8 cellular contexts compared by ENCODE assay signal in genomic region chr12:104064842-104065441, GRCh38. TPM values are rescaled to one million over a fixed set of nuclear protein-coding genes. Genes with fewer than 3 reads are reported as not detected.
DNase-seq lines count a peak whose midpoint lies in the region; ATAC-seq, FAIRE-seq and TF ChIP-seq lines count a peak whose summit lies in the region.

No MANE protein-coding gene starts in this region.

- intact Hi-C loops in IMR-90 (cut with micrococcal nuclease) (loop anchor here (2.0 to 5.0 kb wide), 4 partner anchors 44 to 222 kb away; partner anchors contain the start of gene TDG), GM12878 (cut with micrococcal nuclease; ENCODE audit: unreplicated experiment) (loop anchor here (10.0 kb wide), 1 partner anchor 220 kb away; no protein-coding TSS in a partner anchor)

- peak overlapping the region; percentile 91 for H3K4me3 ChIP-seq in AG04449 (ENCODE audit: low read depth, low read length)
- peak overlapping the region; percentile 89 for H3K4me3 ChIP-seq in IMR-90 (ENCODE audit: insufficient read depth, low read depth, low read length)
- H3K4me3 ChIP-seq in GM12878: peak overlapping the region; percentile 88

- H2BK20ac ChIP-seq in IMR-90 (ENCODE audit: low read depth, low read length): no peak overlapping the region

- H3K36me3 ChIP-seq in IMR-90 (ENCODE audit: control insufficient read depth, insufficient read depth, low read length) (peaks cover 7% of the 10 kb centered on the region), GM12878 (ENCODE audit: control insufficient read depth in 2 of 2, insufficient read depth in 2 of 2, low read length in 1 of 2) (no peaks in the 10 kb centered on the region)

- POLR2A ChIA-PET in AG04449 (lab: Yijun Ruan, JAX): interaction anchor here (0.5 to 1.9 kb wide), 5 partner anchors 15 to 1283 kb away, joined by 3 to 10 read pairs (median 5); partner anchors contain the start of genes GLT8D2 and TDG
- POLR2A ChIA-PET in IMR-90 (lab: Charles Lee; ENCODE audit: unreplicated experiment): interaction anchor here (0.6 kb wide), 1 partner anchor 99 kb away, joined by 3 read pairs; the partner anchor contains the start of gene TDG
- POLR2A ChIA-PET in GM12878 (lab: Charles Lee): interaction anchor here (0.6 to 1.6 kb wide), 4 partner anchors 28 to 73 kb away, joined by 3 to 6 read pairs (median 4); partner anchors contain the start of gene NFYB

- H3K27ac ChIP-seq in IMR-90 (ENCODE audit: insufficient read depth, low read length) (peak overlapping the region; percentile 98), GM12878 (ENCODE audit: control insufficient read depth, insufficient read depth) (peak overlapping the region; percentile 81)

- H2BK5ac ChIP-seq in IMR-90 (ENCODE audit: low read depth, low read length, poor library complexity, severe bottlenecking): peak overlapping the region; percentile 97

- peaks cover 27 to 50% of the 10 kb centered on the region in 2 experiments for H3K79me1 ChIP-seq in IMR-90 (ENCODE audit: low read depth in 1 of 2, low read length in 2 of 2)

- 0 out of 2 replicates have a peak overlapping the region, but pooled peaks have one; percentile 10 for H3K18ac ChIP-seq in IMR-90 (ENCODE audit: low read depth, low read length)

- DNase-seq in AG04449 (ENCODE audit: low read depth, low spot score) (no peak), IMR-90 (no peak), GM12878 (ENCODE audit: low read depth, low spot score) (no peak), immature natural killer cell (peak in 1 of 3 donors; percentile 7), NCI-H128 (lab: John Stamatoyannopoulos, UW; ENCODE audit: unreplicated experiment) (no peak)
- DNase-seq in stimulated activated naive CD8-positive, alpha-beta T cell treated with anti-CD3 and anti-CD28 coated beads, Interleukin-15, amount 100 ng/mL, for 72 hours: peak in 1 of 2 donors; percentile 3

- BruUV-seq in IMR-90 (replicated peaks; lab: Mats Ljungman, UMichigan) (no TSS peak), GM12878 (replicated peaks; lab: Mats Ljungman, UMichigan) (no TSS peak)

- H4K20me1 ChIP-seq in IMR-90 (ENCODE audit: insufficient read depth, low read length) (no peaks in the 10 kb centered on the region; the same call in 1 of the 2 replicates), GM12878 (ENCODE audit: control insufficient read depth, insufficient read depth) (no peaks in the 10 kb centered on the region)

- H3K27me3 Mint-ChIP-seq in immature natural killer cell (ENCODE audit: low read depth in 3 of 3): peaks cover 5 to 9% (median 6%) of the 10 kb centered on the region in 3 donors
- peaks cover 20% of the 10 kb centered on the region for H3K27me3 Mint-ChIP-seq in stimulated activated naive CD8-positive, alpha-beta T cell treated with anti-CD3 and anti-CD28 coated beads, Interleukin-15, amount 100 ng/mL, for 72 hours

- peak overlapping the region; percentile 57 to 70; a peak in 2 of 4 replicates for H4K8ac ChIP-seq in IMR-90 (ENCODE audit: low read depth in 2 of 2, low read length in 2 of 2)

- H3K56ac ChIP-seq in IMR-90 (ENCODE audit: extremely low read depth, insufficient read depth, low read length): peak overlapping the region; percentile 84; the same call in 1 of the 2 replicates

- H3K9me1 ChIP-seq in IMR-90 (ENCODE audit: insufficient read depth, low read length): peaks cover 5% of the 10 kb centered on the region

- dilution Hi-C loops in IMR-90 (cut with HindIII; ENCODE audit: low sequenced_read_pairs, unreplicated experiment): no loop called here

- CTCF ChIA-PET in AG04449 (lab: Yijun Ruan, JAX): interaction anchor here (1.1 to 5.2 kb wide), 2 partner anchors 44 to 181 kb away, joined by 3 to 33 read pairs; no protein-coding TSS in a partner anchor
- CTCF ChIA-PET in IMR-90 (lab: Yijun Ruan, JAX): interaction anchor here (1.6 kb wide), 1 partner anchor 44 kb away, joined by 5 read pairs; no protein-coding TSS in a partner anchor
- CTCF ChIA-PET in GM12878 (lab: Yijun Ruan, JAX): interaction anchor here (1.4 to 9.3 kb wide), 2 partner anchors 10 to 44 kb away, joined by 5 to 75 read pairs; no protein-coding TSS in a partner anchor

- H3K4me1 Mint-ChIP-seq in immature natural killer cell: peaks cover 19 to 35% of the 10 kb centered on the region in 2 donors
- peaks cover 20% of the 10 kb centered on the region for H3K4me1 Mint-ChIP-seq in stimulated activated naive CD8-positive, alpha-beta T cell treated with anti-CD3 and anti-CD28 coated beads, Interleukin-15, amount 100 ng/mL, for 72 hours

- no peak for FAIRE-seq in GM12878 (lab: Jason Lieb, UNC)

- peaks cover 2% of the 10 kb centered on the region for H3K4me1 ChIP-seq in IMR-90 (ENCODE audit: control insufficient read depth, insufficient read depth, low read length)
- H3K4me1 ChIP-seq in GM12878 (ENCODE audit: control insufficient read depth, insufficient read depth, low read length): no peaks in the 10 kb centered on the region

- WGBS in IMR-90 (ENCODE audit: extremely low coverage in 2 of 2, insufficient read length in 1 of 2), 2 experiments: 3% methylated on average over 29 of the region's 41 CpGs; no CpG with 5 or more reads in 1 of the 2 experiments
- WGBS in GM12878 (ENCODE audit: insufficient coverage, insufficient replicate concordance, low lambda C conversion rate, missing lambda C conversion rate): under 1% methylated on average over 40 of the region's 41 CpGs

- H3K14ac ChIP-seq in IMR-90 (replicated peaks; ENCODE audit: low read depth, low read length): peak overlapping the region; percentile 93

- H3K79me2 ChIP-seq in GM12878 (ENCODE audit: control insufficient read depth, insufficient read depth, low read length): peaks cover 17% of the 10 kb centered on the region

- in situ Hi-C loops in IMR-90 (cut with MboI; ENCODE audit: low sequenced_read_pairs): no loop called here
- in situ Hi-C loops in GM12878 (cut with MboI): no loop called here

- TF ChIP-seq POLR2A in IMR-90 (IDR thresholded peaks at IDR 0.05; ENCODE audit: low read depth, low read length) (no peak), GM12878 (IDR thresholded peaks at IDR 0.05; ENCODE audit: low read depth, low read length) (no peak)

- RAD21 ChIA-PET in GM12878 (lab: Charles Lee; ENCODE audit: unreplicated experiment): interaction anchor here (0.8 to 2.4 kb wide), 6 partner anchors 19 to 223 kb away, joined by 3 to 11 read pairs (median 7); partner anchors contain the start of gene HSP90B1

- H3K27me3 ChIP-seq in IMR-90 (ENCODE audit: control insufficient read depth, insufficient read depth, low read length) (no peaks in the 10 kb centered on the region), GM12878 (replicated peaks in 1 of 2; ENCODE audit: control insufficient read depth in 2 of 2, insufficient read depth in 2 of 2, low read length in 1 of 2) (no peaks in the 10 kb centered on the region; a peak in 1 of 4 replicates)

- peaks cover 0 to 11% (median 3%) of the 10 kb centered on the region in 3 donors for H3K36me3 Mint-ChIP-seq in immature natural killer cell

- SMC1A ChIA-PET in GM12878 (lab: Charles Lee; ENCODE audit: uncharacterized antibody, unreplicated experiment): interaction anchor here (1.2 to 2.1 kb wide), 7 partner anchors 20 to 138 kb away, joined by 3 to 7 read pairs (median 5); partner anchors contain the start of genes NFYB and TDG

- TF ChIP-seq EP300 in GM12878 (IDR thresholded peaks at IDR 0.05; ENCODE audit: borderline replicate concordance in 1 of 2, control insufficient read depth in 1 of 2, low read depth in 2 of 2, low read length in 2 of 2): no peak

- peak overlapping the region; percentile 46; the same call in 1 of the 2 replicates for H4K5ac ChIP-seq in IMR-90 (ENCODE audit: low read depth, low read length)

- H4K91ac ChIP-seq in IMR-90 (ENCODE audit: insufficient read depth, low read depth, low read length): peak overlapping the region; percentile 57; the same call in 1 of the 2 replicates

- 0 out of 3 replicates have a peak overlapping the region, but pooled peaks have one; percentile 39 for H2BK15ac ChIP-seq in IMR-90 (ENCODE audit: low read depth, low read length)

- peak overlapping the region; percentile 73; the same call in 1 of the 2 replicates for H2AK5ac ChIP-seq in IMR-90 (ENCODE audit: low read depth, low read length)

- H3K9me3 Mint-ChIP-seq in immature natural killer cell: no peaks in the 10 kb centered on the region
- no peaks in the 10 kb centered on the region for H3K9me3 Mint-ChIP-seq in stimulated activated naive CD8-positive, alpha-beta T cell treated with anti-CD3 and anti-CD28 coated beads, Interleukin-15, amount 100 ng/mL, for 72 hours

- peak overlapping the region; percentile 91 for H3K23ac ChIP-seq in IMR-90 (ENCODE audit: low read depth, low read length)

- peak overlapping the region; percentile 60 for H2BK120ac ChIP-seq in IMR-90 (ENCODE audit: low read depth, low read length)

- H3K9me3 ChIP-seq in IMR-90 (ENCODE audit: control insufficient read depth, insufficient read depth, low read length): no peaks in the 10 kb centered on the region
- H3K9me3 ChIP-seq in GM12878 (replicated peaks; ENCODE audit: control insufficient read depth, insufficient read depth, low read length): no peaks in the 10 kb centered on the region

- peak; percentile 25 for ATAC-seq in GM18867 (IDR thresholded peaks at IDR 0.05; ENCODE audit: unreplicated experiment)
- no peak for ATAC-seq in IMR-90 (ENCODE audit: low read depth)
- ATAC-seq in GM12878: peak; percentile 27
- no peak for ATAC-seq in stimulated activated naive CD8-positive, alpha-beta T cell treated with anti-CD3 and anti-CD28 coated beads, Interleukin-15, amount 100 ng/mL, for 72 hours
- no peak for ATAC-seq in GM21576 (IDR thresholded peaks at IDR 0.05; ENCODE audit: unreplicated experiment)

- peak overlapping the region; percentile 100 for H2AFZ ChIP-seq in IMR-90 (replicated peaks; ENCODE audit: low read length, poor library complexity)
- H2AFZ ChIP-seq in GM12878 (ENCODE audit: control insufficient read depth, low read depth, low read length): peak overlapping the region; percentile 89

- H3K4me2 ChIP-seq in IMR-90 (ENCODE audit: low read depth, low read length) (peak overlapping the region; percentile 94), GM12878 (ENCODE audit: control insufficient read depth, insufficient read depth) (peak overlapping the region; percentile 99)

- TF ChIP-seq RAD21 in IMR-90 (IDR thresholded peaks at IDR 0.05; ENCODE audit: low read length): no peak
- no peak for TF ChIP-seq RAD21 in GM12878 (IDR thresholded peaks at IDR 0.05; ENCODE audit: insufficient read depth, low read depth, low read length)

- peak overlapping the region; percentile 94 for H2AK9ac ChIP-seq in IMR-90 (replicated peaks; ENCODE audit: low read depth, low read length, poor library complexity)

- peak overlapping the region; percentile 89 for H3K9ac ChIP-seq in IMR-90 (ENCODE audit: low read depth, low read length)
- H3K9ac ChIP-seq in GM12878 (ENCODE audit: control insufficient read depth, insufficient read depth, low read length): peak overlapping the region; percentile 82

- H3K4me3 Mint-ChIP-seq in immature natural killer cell: peak overlapping the region; percentile 84 to 96 (median 92)
- H3K4me3 Mint-ChIP-seq in stimulated activated naive CD8-positive, alpha-beta T cell treated with anti-CD3 and anti-CD28 coated beads, Interleukin-15, amount 100 ng/mL, for 72 hours: peak overlapping the region; percentile 98 to 99

- H3K27ac Mint-ChIP-seq in immature natural killer cell: peak overlapping the region; percentile 76 to 93 (median 88)
- H3K27ac Mint-ChIP-seq in stimulated activated naive CD8-positive, alpha-beta T cell treated with anti-CD3 and anti-CD28 coated beads, Interleukin-15, amount 100 ng/mL, for 72 hours: peak overlapping the region; percentile 84 to 93

- H3K4ac ChIP-seq in IMR-90 (ENCODE audit: low read depth, low read length): peak overlapping the region; percentile 88

- TF ChIP-seq CTCF in AG04449 (IDR thresholded peaks at IDR 0.05; ENCODE audit: insufficient read depth, low read length, missing control alignments) (no peak), IMR-90 (conservative IDR thresholded peaks at IDR 0.05; ENCODE audit: low read depth, low read length) (no peak), GM12878 (IDR thresholded peaks at IDR 0.05 in 2 of 3, conservative IDR thresholded peaks at IDR 0.05 in 1 of 3; ENCODE audit: control insufficient read depth in 2 of 3, extremely low read depth in 1 of 3, insufficient read depth in 1 of 3, low read depth in 3 of 3, low read length in 3 of 3) (no peak)

RNA-seq across cellular contexts. Expression of gene HCFC2, which starts 0.6 kb away (rescaled TPM):
- total RNA-seq in IMR-90 (2012; rRNA removed): 33.3 and 34.2 TPM in 2 replicates
- polyA plus RNA-seq in IMR-90 (2012; rRNA removed): 10.7 and 12.0 TPM in 2 replicates
- polyA plus RNA-seq in IMR-90 (2012; cell fraction: cytosol; rRNA removed): 2.1 and 2.8 TPM in 2 replicates
- polyA plus RNA-seq in IMR-90 (2012; cell fraction: nucleus; rRNA removed; ENCODE audit: low replicate concordance): 3.9 and 35.5 TPM in 2 replicates
- total RNA-seq in GM12878 (2013; cell fraction: nucleolus; rRNA removed): 33.6 and 38.9 TPM in 2 replicates
- 8.9 and 9.0 TPM in 2 replicates for total RNA-seq in GM12878 (2014; rRNA removed)
- 9.5 TPM in 2 replicates for total RNA-seq in GM12878 (2014; rRNA removed; fragmentation: Illumina TruSeq; extraction: Trizol)
- total RNA-seq in GM12878 (2021): 9.2 and 9.4 TPM in 2 replicates
- 3.9 TPM for polyA plus RNA-seq in GM12878 (2011; ENCODE audit: low read depth)
- 14.2 and 19.1 TPM in 2 replicates for polyA plus RNA-seq in GM12878 (2011; rRNA removed)
- polyA plus RNA-seq in GM12878 (2011; cell fraction: cytosol; rRNA removed): 6.0 and 6.7 TPM in 2 replicates
- polyA plus RNA-seq in GM12878 (2011; cell fraction: nucleus; rRNA removed): 10.9 and 13.0 TPM in 2 replicates
- polyA plus RNA-seq in GM12878 (2012): 4.2 and 6.0 TPM in 2 replicates
- 7.6 and 8.6 TPM in 2 replicates for polyA plus RNA-seq in GM12878 (2014; fragmentation: Illumina TruSeq; extraction: Trizol)
- polyA plus RNA-seq in GM12878 (2014; fragmentation: Nextera tagmentation; extraction: Ambion mirVana): 1 to 10 TPM; 1.8 to 3.8 TPM
- 5.7 and 9.1 TPM in 2 replicates for polyA plus RNA-seq in GM12878 (2014; rRNA removed)
- 10 to 100 TPM; 11.8 to 13.1 TPM for polyA plus RNA-seq in GM12878 (2016; fragmentation: Nextera tagmentation; extraction: Ambion mirVana)
- polyA minus RNA-seq in GM12878 (2011; rRNA and poly(A)+ RNA removed): 10.3 and 16.8 TPM in 2 replicates
- polyA minus RNA-seq in GM12878 (2011; cell fraction: cytosol; rRNA and poly(A)+ RNA removed): 3.1 and 7.2 TPM in 2 replicates
- 8.9 and 11.8 TPM in 2 replicates for polyA minus RNA-seq in GM12878 (2011; cell fraction: nucleus; rRNA and poly(A)+ RNA removed)
- polyA plus RNA-seq in immature natural killer cell: 10 to 100 TPM in 1 of 3 donors, 1 to 10 TPM in 2; 4.4 to 12.1 (median 7.4) TPM

RNA-seq across cellular contexts. Expression of gene GLT8D2, which starts 15.0 kb away (rescaled TPM):
- total RNA-seq in IMR-90 (2012; rRNA removed): 30.8 and 33.5 TPM in 2 replicates
- polyA plus RNA-seq in IMR-90 (2012; rRNA removed): 43.3 and 47.9 TPM in 2 replicates
- polyA plus RNA-seq in IMR-90 (2012; cell fraction: cytosol; rRNA removed): 19.6 and 26.2 TPM in 2 replicates
- 11.9 and 45.6 TPM in 2 replicates for polyA plus RNA-seq in IMR-90 (2012; cell fraction: nucleus; rRNA removed; ENCODE audit: low replicate concordance)
- 0.23 TPM in 1 of 2 replicates, not detected in the other for total RNA-seq in GM12878 (2013; cell fraction: nucleolus; rRNA removed)
- total RNA-seq in GM12878 (2014; rRNA removed): 0.27 and 0.28 TPM in 2 replicates
- total RNA-seq in GM12878 (2014; rRNA removed; fragmentation: Illumina TruSeq; extraction: Trizol): 0.28 TPM in 1 of 2 replicates, not detected in the other
- 0.13 and 0.41 TPM in 2 replicates for total RNA-seq in GM12878 (2021)
- 0.26 TPM for polyA plus RNA-seq in GM12878 (2011; ENCODE audit: low read depth)
- polyA plus RNA-seq in GM12878 (2011; rRNA removed): 0.20 and 0.23 TPM in 2 replicates
- 0.10 and 0.12 TPM in 2 replicates for polyA plus RNA-seq in GM12878 (2011; cell fraction: cytosol; rRNA removed)
- polyA plus RNA-seq in GM12878 (2011; cell fraction: nucleus; rRNA removed): 0.19 TPM in 2 replicates
- 0.16 and 0.22 TPM in 2 replicates for polyA plus RNA-seq in GM12878 (2012)
- polyA plus RNA-seq in GM12878 (2014; fragmentation: Illumina TruSeq; extraction: Trizol): 0.37 TPM in 1 of 2 replicates, not detected in the other
- polyA plus RNA-seq in GM12878 (2014; fragmentation: Nextera tagmentation; extraction: Ambion mirVana): under 1 TPM; 0.31 to 0.37 TPM
- 0.06 and 0.19 TPM in 2 replicates for polyA plus RNA-seq in GM12878 (2014; rRNA removed)
- under 1 TPM; 0.60 to 0.80 TPM for polyA plus RNA-seq in GM12878 (2016; fragmentation: Nextera tagmentation; extraction: Ambion mirVana)
- polyA minus RNA-seq in GM12878 (2011; rRNA and poly(A)+ RNA removed): 0.22 TPM in 1 of 2 replicates, not detected in the other
- polyA minus RNA-seq in GM12878 (2011; cell fraction: cytosol; rRNA and poly(A)+ RNA removed): not detected in 2 replicates
- polyA minus RNA-seq in GM12878 (2011; cell fraction: nucleus; rRNA and poly(A)+ RNA removed): 0.48 TPM in 1 of 2 replicates, not detected in the other
- polyA plus RNA-seq in immature natural killer cell: under 1 TPM in 1 of 3 donors, not detected in 2; 0.28 TPM

Comparison
In these comparisons a context has a peak if more than half of its experiments do, and no peak if none do; other contexts are left out.
1. ATAC-seq: peak in GM18867 (single experiment) and GM12878 (single experiment); none in IMR-90 (single experiment), stimulated activated naive CD8-positive, alpha-beta T cell treated with anti-CD3 and anti-CD28 coated beads, Interleukin-15, amount 100 ng/mL, for 72 hours (single experiment) and GM21576 (single experiment).
2. RNA of gene GLT8D2, which starts 15.0 kb away (polyA plus RNA-seq): 11.9 to 47.9 TPM in IMR-90; 0.06 to 0.80 TPM in GM12878 and 0.28 TPM in immature natural killer cell; every median in the first group is over 4 times any median in the second.
3. Peak in every context shown above with its lines, with median percentiles within 50 percentile points of each other: H3K4me3 ChIP-seq.